In genomic region chr7:94301024-94301588, GRCh38 we compare ENCODE assay signal across 8 cellular contexts.
A peak's percentile ranks its signal among the peaks of the same experiment; 100 is the strongest.
DNase-seq lines count a peak whose midpoint lies in the region; TF ChIP-seq lines count a peak whose summit lies in the region.

No MANE protein-coding gene starts in this region.

- H3K4me1 ChIP-seq in esophagus (ENCODE audit: control insufficient read depth in 2 of 2, insufficient read depth in 2 of 2, low read length in 1 of 2) (peaks cover 2% of the 10 kb centered on the region in 2 donors), muscle layer of duodenum (ENCODE audit: control insufficient read depth in 1 of 2, insufficient read depth in 2 of 2, low read length in 2 of 2) (peaks cover 11 to 59% of the 10 kb centered on the region in 2 donors)

- TF ChIP-seq CTCF in AG09309 (IDR thresholded peaks at IDR 0.05; ENCODE audit: control insufficient read depth, insufficient read depth, low read depth, low read length, missing control alignments) = no peak

- no peaks in the 10 kb centered on the region for H3K9me3 ChIP-seq in esophagus (ENCODE audit: control insufficient read depth in 2 of 2, insufficient read depth in 1 of 2, low read depth in 1 of 2, low read length in 1 of 2)
- no peaks in the 10 kb centered on the region for H3K9me3 ChIP-seq in muscle layer of duodenum (ENCODE audit: control insufficient read depth in 1 of 2, low read length in 2 of 2)

- H3K36me3 ChIP-seq in esophagus (ENCODE audit: control insufficient read depth in 2 of 2, insufficient read depth in 2 of 2, low read length in 1 of 2) (no peaks in the 10 kb centered on the region), muscle layer of duodenum (ENCODE audit: control insufficient read depth in 1 of 2, insufficient read depth in 2 of 2, low read length in 2 of 2) (peaks cover 0 to 3% of the 10 kb centered on the region in 2 donors)

- 37 to 40% methylated on average over 6 of the region's 6 CpGs for WGBS in esophagus, 2 donors

- H3K27ac ChIP-seq in esophagus (ENCODE audit: low read depth in 2 of 2, low read length in 1 of 2) (peak overlapping the region; percentile 55 to 69), muscle layer of duodenum (ENCODE audit: low read length) (peak overlapping the region; percentile 81)

- H3K27me3 ChIP-seq in esophagus (ENCODE audit: control insufficient read depth in 1 of 2, insufficient read depth in 2 of 2, low read length in 2 of 2) (no peaks in the 10 kb centered on the region), muscle layer of duodenum (ENCODE audit: low read depth, low read length) (no peaks in the 10 kb centered on the region)

- H3K4me3 ChIP-seq in AG09309 (ENCODE audit: control insufficient read depth, low read depth, low read length) (peak overlapping the region; percentile 24), esophagus (ENCODE audit: low read depth in 1 of 2, low read length in 2 of 2) (no peak overlapping the region), muscle layer of duodenum (ENCODE audit: low read depth in 1 of 2, low read length in 2 of 2) (no peak overlapping the region)

- DNase-seq in AG09309 (ENCODE audit: low read depth) = peak; percentile 89
- peak; percentile 75 for DNase-seq in NCI-H460 (ENCODE audit: extremely low read depth, low read depth)
- DNase-seq in middle frontal gyrus (ENCODE audit: extremely low spot score, low spot score) = no peak
- no peak for DNase-seq in activated gamma-delta T cell (lab: John Stamatoyannopoulos, UW)
- DNase-seq in stimulated activated CD4-positive, alpha-beta T cell treated with anti-CD3 and anti-CD28 coated beads, Interleukin-4, amount 100 ng/mL, for 4 hours = no peak
- no peak for DNase-seq in GDM1 (lab: John Stamatoyannopoulos, UW)

Comparison
In these comparisons a context has a peak if more than half of its experiments do, and no peak if none do; other contexts are left out.
1. DNase-seq: peak in AG09309 (single experiment) and NCI-H460 (single experiment); none in middle frontal gyrus (single experiment), activated gamma-delta T cell (single experiment), stimulated activated CD4-positive, alpha-beta T cell treated with anti-CD3 and anti-CD28 coated beads, Interleukin-4, amount 100 ng/mL, for 4 hours (0 of 2) and GDM1 (single experiment).